Comparison of ENCODE assay signal across 3 cellular contexts in the genomic region with DNA sequence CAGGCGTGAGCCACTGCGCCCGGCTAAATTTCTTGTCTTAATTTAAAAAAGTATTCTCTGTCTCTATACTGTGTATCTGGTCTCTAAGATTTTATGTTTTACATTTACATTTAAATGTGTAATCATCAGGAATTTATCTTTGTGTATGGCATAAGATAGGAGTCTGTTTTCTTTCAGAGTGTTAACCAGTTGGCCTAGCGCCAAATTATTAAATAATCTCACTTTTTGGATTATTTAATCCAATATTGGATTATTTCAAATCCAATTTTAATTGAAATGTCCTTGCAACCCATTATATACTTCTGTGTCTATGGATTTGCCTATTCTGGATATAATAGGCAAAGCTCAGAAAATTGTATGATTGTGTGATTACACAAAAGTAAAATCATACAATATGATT.
TF ChIP-seq lines count a peak whose summit lies in the region.

No MANE protein-coding gene starts in this region.

TF ChIP-seq in HEK293, 187 proteins besides CTCF, POLR2A, EP300 and RAD21 (continued from another document and continues in another):
- TF ChIP-seq, protein P1, sequence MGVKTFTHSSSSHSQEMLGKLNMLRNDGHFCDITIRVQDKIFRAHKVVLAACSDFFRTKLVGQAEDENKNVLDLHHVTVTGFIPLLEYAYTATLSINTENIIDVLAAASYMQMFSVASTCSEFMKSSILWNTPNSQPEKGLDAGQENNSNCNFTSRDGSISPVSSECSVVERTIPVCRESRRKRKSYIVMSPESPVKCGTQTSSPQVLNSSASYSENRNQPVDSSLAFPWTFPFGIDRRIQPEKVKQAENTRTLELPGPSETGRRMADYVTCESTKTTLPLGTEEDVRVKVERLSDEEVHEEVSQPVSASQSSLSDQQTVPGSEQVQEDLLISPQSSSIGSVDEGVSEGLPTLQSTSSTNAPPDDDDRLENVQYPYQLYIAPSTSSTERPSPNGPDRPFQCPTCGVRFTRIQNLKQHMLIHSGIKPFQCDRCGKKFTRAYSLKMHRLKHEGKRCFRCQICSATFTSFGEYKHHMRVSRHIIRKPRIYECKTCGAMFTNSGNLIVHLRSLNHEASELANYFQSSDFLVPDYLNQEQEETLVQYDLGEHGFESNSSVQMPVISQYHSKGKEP (tag by site-specific recombination; IDR thresholded peaks at IDR 0.05) = peak; percentile 16; the same call in 1 of the 2 replicates
- TF ChIP-seq KLF16 (tag by site-specific recombination; IDR thresholded peaks at IDR 0.05) (no peak), ZNF791 (tag by site-specific recombination; IDR thresholded peaks at IDR 0.05) (no peak), ZNF223 (tag by site-specific recombination; IDR thresholded peaks at IDR 0.05) (no peak), ZNF776 (tag by site-specific recombination; IDR thresholded peaks at IDR 0.05; ENCODE audit: borderline replicate concordance) (no peak), ZNF202 (tag by site-specific recombination; IDR thresholded peaks at IDR 0.05; ENCODE audit: borderline replicate concordance) (no peak), ZNF571 (tag by site-specific recombination; IDR thresholded peaks at IDR 0.05) (no peak), BCL11A (tag by site-specific recombination; IDR thresholded peaks at IDR 0.05; ENCODE audit: low read depth) (no peak), KLF10 (tag by site-specific recombination; IDR thresholded peaks at IDR 0.05) (peak; percentile 44; the same call in 1 of the 2 replicates), ZNF521 (tag by site-specific recombination; IDR thresholded peaks at IDR 0.05) (no peak), ZNF391 (tag by site-specific recombination; IDR thresholded peaks at IDR 0.05; ENCODE audit: borderline replicate concordance, low read depth) (no peak), ZBTB8A (tag by site-specific recombination; IDR thresholded peaks at IDR 0.05) (no peak), ZNF529 (tag by site-specific recombination; IDR thresholded peaks at IDR 0.05; ENCODE audit: insufficient replicate concordance) (peak; percentile 25), ZNF169 (tag by site-specific recombination; IDR thresholded peaks at IDR 0.05) (no peak), SALL2 (tag by site-specific recombination; IDR thresholded peaks at IDR 0.05; ENCODE audit: borderline replicate concordance) (no peak), YY1 (tag by site-specific recombination; IDR thresholded peaks at IDR 0.05) (no peak), ZBTB21 (tag by site-specific recombination; IDR thresholded peaks at IDR 0.05) (no peak), KLF7 (tag by site-specific recombination; IDR thresholded peaks at IDR 0.05; ENCODE audit: borderline replicate concordance) (no peak), ZNF707 (tag by site-specific recombination; IDR thresholded peaks at IDR 0.05) (no peak)
- TF ChIP-seq, protein P2, sequence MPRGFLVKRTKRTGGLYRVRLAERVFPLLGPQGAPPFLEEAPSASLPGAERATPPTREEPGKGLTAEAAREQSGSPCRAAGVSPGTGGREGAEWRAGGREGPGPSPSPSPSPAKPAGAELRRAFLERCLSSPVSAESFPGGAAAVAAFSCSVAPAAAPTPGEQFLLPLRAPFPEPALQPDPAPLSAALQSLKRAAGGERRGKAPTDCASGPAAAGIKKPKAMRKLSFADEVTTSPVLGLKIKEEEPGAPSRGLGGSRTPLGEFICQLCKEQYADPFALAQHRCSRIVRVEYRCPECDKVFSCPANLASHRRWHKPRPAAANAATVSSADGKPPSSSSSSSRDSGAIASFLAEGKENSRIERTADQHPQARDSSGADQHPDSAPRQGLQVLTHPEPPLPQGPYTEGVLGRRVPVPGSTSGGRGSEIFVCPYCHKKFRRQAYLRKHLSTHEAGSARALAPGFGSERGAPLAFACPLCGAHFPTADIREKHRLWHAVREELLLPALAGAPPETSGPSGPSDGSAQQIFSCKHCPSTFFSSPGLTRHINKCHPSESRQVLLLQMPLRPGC (tag by site-specific recombination; IDR thresholded peaks at IDR 0.05) = no peak

TF ChIP-seq in Ishikawa, 13 proteins besides CTCF, POLR2A, EP300 and RAD21:
- TF ChIP-seq, protein P3, sequence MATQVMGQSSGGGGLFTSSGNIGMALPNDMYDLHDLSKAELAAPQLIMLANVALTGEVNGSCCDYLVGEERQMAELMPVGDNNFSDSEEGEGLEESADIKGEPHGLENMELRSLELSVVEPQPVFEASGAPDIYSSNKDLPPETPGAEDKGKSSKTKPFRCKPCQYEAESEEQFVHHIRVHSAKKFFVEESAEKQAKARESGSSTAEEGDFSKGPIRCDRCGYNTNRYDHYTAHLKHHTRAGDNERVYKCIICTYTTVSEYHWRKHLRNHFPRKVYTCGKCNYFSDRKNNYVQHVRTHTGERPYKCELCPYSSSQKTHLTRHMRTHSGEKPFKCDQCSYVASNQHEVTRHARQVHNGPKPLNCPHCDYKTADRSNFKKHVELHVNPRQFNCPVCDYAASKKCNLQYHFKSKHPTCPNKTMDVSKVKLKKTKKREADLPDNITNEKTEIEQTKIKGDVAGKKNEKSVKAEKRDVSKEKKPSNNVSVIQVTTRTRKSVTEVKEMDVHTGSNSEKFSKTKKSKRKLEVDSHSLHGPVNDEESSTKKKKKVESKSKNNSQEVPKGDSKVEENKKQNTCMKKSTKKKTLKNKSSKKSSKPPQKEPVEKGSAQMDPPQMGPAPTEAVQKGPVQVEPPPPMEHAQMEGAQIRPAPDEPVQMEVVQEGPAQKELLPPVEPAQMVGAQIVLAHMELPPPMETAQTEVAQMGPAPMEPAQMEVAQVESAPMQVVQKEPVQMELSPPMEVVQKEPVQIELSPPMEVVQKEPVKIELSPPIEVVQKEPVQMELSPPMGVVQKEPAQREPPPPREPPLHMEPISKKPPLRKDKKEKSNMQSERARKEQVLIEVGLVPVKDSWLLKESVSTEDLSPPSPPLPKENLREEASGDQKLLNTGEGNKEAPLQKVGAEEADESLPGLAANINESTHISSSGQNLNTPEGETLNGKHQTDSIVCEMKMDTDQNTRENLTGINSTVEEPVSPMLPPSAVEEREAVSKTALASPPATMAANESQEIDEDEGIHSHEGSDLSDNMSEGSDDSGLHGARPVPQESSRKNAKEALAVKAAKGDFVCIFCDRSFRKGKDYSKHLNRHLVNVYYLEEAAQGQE (IDR thresholded peaks at IDR 0.05; ENCODE audit: low read depth) = no peak
- TF ChIP-seq TEAD4 (IDR thresholded peaks at IDR 0.05) = no peak
- TF ChIP-seq YY1 (IDR thresholded peaks at IDR 0.05; ENCODE audit: low read depth) = no peak
- TF ChIP-seq EGR1 (IDR thresholded peaks at IDR 0.05) = no peak
- TF ChIP-seq TAF1 (IDR thresholded peaks at IDR 0.05; ENCODE audit: low read depth) = no peak
- TF ChIP-seq NFIC (IDR thresholded peaks at IDR 0.05) = peak; percentile 72
- no peak for TF ChIP-seq CEBPB (IDR thresholded peaks at IDR 0.05)
- no peak for TF ChIP-seq ZBTB7A (IDR thresholded peaks at IDR 0.05; ENCODE audit: low read depth)

TF ChIP-seq in K562, 482 proteins besides CTCF, POLR2A, EP300 and RAD21:
- TF ChIP-seq, protein P4, sequence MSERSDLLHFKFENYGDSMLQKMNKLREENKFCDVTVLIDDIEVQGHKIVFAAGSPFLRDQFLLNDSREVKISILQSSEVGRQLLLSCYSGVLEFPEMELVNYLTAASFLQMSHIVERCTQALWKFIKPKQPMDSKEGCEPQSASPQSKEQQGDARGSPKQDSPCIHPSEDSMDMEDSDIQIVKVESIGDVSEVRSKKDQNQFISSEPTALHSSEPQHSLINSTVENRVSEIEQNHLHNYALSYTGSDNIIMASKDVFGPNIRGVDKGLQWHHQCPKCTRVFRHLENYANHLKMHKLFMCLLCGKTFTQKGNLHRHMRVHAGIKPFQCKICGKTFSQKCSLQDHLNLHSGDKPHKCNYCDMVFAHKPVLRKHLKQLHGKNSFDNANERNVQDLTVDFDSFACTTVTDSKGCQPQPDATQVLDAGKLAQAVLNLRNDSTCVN (CRISPR knock-in tag; IDR thresholded peaks at IDR 0.05) = no peak
- TF ChIP-seq SOX6 (IDR thresholded peaks at IDR 0.05) (no peak), MEF2D (tag; conservative IDR thresholded peaks at IDR 0.05; ENCODE audit: low read depth) (no peak), ZNF3 (CRISPR knock-in tag; IDR thresholded peaks at IDR 0.05) (no peak), NFIC (IDR thresholded peaks at IDR 0.05) (peak; percentile 96), ZNF354B (CRISPR knock-in tag; IDR thresholded peaks at IDR 0.05) (no peak), PHTF2 (CRISPR knock-in tag; IDR thresholded peaks at IDR 0.05) (no peak), DACH1 (IDR thresholded peaks at IDR 0.05; ENCODE audit: partially characterized antibody) (no peak), NFIX (CRISPR knock-in tag; IDR thresholded peaks at IDR 0.05; ENCODE audit: low read depth) (peak; percentile 86), CBFB (CRISPR knock-in tag; IDR thresholded peaks at IDR 0.05) (no peak), GABPA (tag; conservative IDR thresholded peaks at IDR 0.05; ENCODE audit: low read depth) (no peak), JUND (IDR thresholded peaks at IDR 0.05; ENCODE audit: borderline replicate concordance, low read depth, low read length) (no peak), JUND (tag; IDR thresholded peaks at IDR 0.05; ENCODE audit: borderline replicate concordance, low read depth, low read length) (no peak), COPS2 (conservative IDR thresholded peaks at IDR 0.05) (no peak), RBM34 (IDR thresholded peaks at IDR 0.05; ENCODE audit: borderline replicate concordance, insufficient read depth, low read length) (no peak)
- TF ChIP-seq, protein P5, sequence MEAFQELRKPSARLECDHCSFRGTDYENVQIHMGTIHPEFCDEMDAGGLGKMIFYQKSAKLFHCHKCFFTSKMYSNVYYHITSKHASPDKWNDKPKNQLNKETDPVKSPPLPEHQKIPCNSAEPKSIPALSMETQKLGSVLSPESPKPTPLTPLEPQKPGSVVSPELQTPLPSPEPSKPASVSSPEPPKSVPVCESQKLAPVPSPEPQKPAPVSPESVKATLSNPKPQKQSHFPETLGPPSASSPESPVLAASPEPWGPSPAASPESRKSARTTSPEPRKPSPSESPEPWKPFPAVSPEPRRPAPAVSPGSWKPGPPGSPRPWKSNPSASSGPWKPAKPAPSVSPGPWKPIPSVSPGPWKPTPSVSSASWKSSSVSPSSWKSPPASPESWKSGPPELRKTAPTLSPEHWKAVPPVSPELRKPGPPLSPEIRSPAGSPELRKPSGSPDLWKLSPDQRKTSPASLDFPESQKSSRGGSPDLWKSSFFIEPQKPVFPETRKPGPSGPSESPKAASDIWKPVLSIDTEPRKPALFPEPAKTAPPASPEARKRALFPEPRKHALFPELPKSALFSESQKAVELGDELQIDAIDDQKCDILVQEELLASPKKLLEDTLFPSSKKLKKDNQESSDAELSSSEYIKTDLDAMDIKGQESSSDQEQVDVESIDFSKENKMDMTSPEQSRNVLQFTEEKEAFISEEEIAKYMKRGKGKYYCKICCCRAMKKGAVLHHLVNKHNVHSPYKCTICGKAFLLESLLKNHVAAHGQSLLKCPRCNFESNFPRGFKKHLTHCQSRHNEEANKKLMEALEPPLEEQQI (IDR thresholded peaks at IDR 0.05) = no peak
